ENCODE assay signal across 22 cellular contexts in the genomic region with DNA sequence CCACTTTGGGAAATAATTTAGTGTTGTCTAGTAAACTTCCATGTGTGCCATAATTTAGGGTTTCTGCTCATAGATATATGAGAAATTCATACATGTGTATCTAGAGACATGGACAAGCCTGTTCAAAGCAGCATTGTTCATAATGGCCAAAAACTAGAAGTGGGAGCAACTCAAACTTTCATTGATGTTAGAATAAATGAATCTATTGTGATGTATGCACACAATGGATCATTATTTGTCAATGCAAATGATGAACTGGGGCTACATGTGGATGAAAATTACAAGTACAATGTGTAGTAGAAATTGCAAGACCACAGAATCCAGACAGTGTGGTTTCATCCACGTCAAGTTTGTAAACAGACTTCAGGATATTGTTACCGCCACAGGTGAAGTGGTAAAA.
"Had no signal": no experiment of that assay in that cellular context is flagged by ENCODE, and none has a peak within 500 bp of the region (broad histone marks: within the 10 kb centered on the region; RNA-seq: fewer than 3 reads in every experiment).

No MANE protein-coding gene starts in this region.

- H3K4me3 ChIP-seq: gastroesophageal sphincter, heart right ventricle, lower lobe of right lung, neural progenitor cell, right lobe of liver, suprapubic skin, transverse colon, upper lobe of right lung, uterus had no signal

- ATAC-seq: gastroesophageal sphincter; heart right ventricle; left ventricle myocardium superior; lower lobe of right lung; naive thymus-derived CD4-positive, alpha-beta T cell; right lobe of liver; stimulated activated naive B cell treated with anti-CD40 and anti-IgM and Interleukin-4, amounts not matched to agents 10 μg/mL and 1 μg/mL and 100 μg/mL, for 72 hours; upper lobe of right lung had no signal

- DNase-seq: cerebellar nuclear complex; dorsolateral prefrontal cortex; effector CD4-positive, alpha-beta T cell; glutamatergic neuron; heart right ventricle; islet precursor cell; kidney glomerular epithelial cell; left ventricle myocardium superior; lower lobe of right lung; naive thymus-derived CD4-positive, alpha-beta T cell; posterior cingulate gyrus; right lobe of liver; small intestine; stimulated activated CD4-positive, alpha-beta T cell treated with anti-CD3 and anti-CD28 coated beads, Interleukin-15, amount 100 ng/mL, for 24 hours; stimulated activated CD4-positive, alpha-beta T cell treated with anti-CD3 and anti-CD28 coated beads, Interleukin-2, amount 100 ng/mL, for 48 hours; stimulated activated naive B cell treated with anti-CD40 and anti-IgM and Interleukin-4, amounts not matched to agents 10 μg/mL and 1 μg/mL and 100 μg/mL, for 72 hours; transverse colon; upper lobe of right lung; uterus had no signal

- H3K27ac ChIP-seq: gastroesophageal sphincter, heart right ventricle, lower lobe of right lung, neural progenitor cell, right lobe of liver, suprapubic skin, transverse colon, upper lobe of right lung, uterus had no signal
